ENCODE assay signal across 14 cellular contexts in the genomic region with DNA sequence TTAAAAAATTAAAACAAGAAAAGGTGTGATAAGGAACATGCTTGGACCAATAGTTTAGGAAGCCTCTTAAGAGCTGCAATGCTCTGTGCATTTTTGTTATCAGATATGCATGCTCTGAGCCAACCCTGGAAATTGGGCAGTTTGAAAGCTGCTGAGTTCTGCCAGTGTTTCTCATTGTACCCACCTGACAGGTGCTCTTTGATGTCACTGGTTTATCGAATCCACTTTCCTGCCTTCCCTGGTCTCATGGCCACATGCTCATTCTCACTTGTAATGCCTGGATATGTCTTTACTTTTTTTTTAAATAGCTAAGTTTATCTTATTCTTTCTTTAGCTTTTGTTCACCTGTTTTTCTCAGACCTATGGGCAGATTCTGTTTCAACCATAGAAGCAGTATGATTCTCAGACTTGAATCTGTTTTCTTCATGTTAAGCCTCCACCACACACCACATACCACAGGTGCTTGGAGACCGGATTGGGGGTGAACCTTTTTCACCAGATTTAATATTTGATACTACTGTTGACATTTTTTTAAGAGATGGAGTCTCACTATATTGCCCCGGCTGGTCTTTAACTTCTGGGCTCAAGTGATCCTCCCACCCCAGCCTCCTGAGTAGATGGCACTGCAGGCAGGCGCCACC.
DNase-seq lines count a peak whose midpoint lies in the region; ATAC-seq and TF ChIP-seq lines count a peak whose summit lies in the region.
"Had no signal": no experiment of that assay in that cellular context is flagged by ENCODE, and none has a peak within 500 bp of the region (broad histone marks: within the 10 kb centered on the region; RNA-seq: fewer than 3 reads in every experiment).

No MANE protein-coding gene starts in this region.

- in situ Hi-C loops in HAP-1 (cut with MboI; ENCODE audit: low sequenced_read_pairs), result no loop called here

- no peak for DNase-seq in CD8-positive, alpha-beta T cell
- DNase-seq in cerebellar cortex (ENCODE audit: low spot score) (peak; percentile 59), ecto neural progenitor cell (ENCODE audit: low spot score) (no peak), AG20443 (ENCODE audit: low spot score) (no peak), HAP-1 (ENCODE audit: low spot score in 2 of 2) (no peak)
- DNase-seq in stimulated activated effector memory CD8-positive, alpha-beta T cell treated with anti-CD3 and anti-CD28 coated beads, Interleukin-12 subunit alpha, Interleukin-12 subunit beta, amount 100 ng/mL, for 72 hours (ENCODE audit: low spot score in 2 of 2), result no peak
- DNase-seq: BE2C, GM23248, NCI-H1417 treated with DMSO at 0.1 percent for 48 hours, NCI-H2029 treated with DMSO at 0.1 percent for 48 hours, NCI-H526, OCI-M1 had no signal

- CTCF ChIA-PET in CD8-positive, alpha-beta T cell (lab: Charles Lee), result interaction anchor here (1.7 kb wide), 1 partner anchor 10 kb away, joined by 4 read pairs; no protein-coding TSS in a partner anchor

- no peak for ATAC-seq in CD8-positive, alpha-beta T cell
- ATAC-seq in stimulated activated effector memory CD8-positive, alpha-beta T cell treated with anti-CD3 and anti-CD28 coated beads, Interleukin-12 subunit alpha, Interleukin-12 subunit beta, amount 100 ng/mL, for 72 hours, result no peak

- peaks cover 66% of the 10 kb centered on the region for H3K36me3 Mint-ChIP-seq in CD8-positive, alpha-beta T cell
- H3K36me3 Mint-ChIP-seq in stimulated activated effector memory CD8-positive, alpha-beta T cell treated with anti-CD3 and anti-CD28 coated beads, Interleukin-12 subunit alpha, Interleukin-12 subunit beta, amount 100 ng/mL, for 72 hours, result peaks cover 26% of the 10 kb centered on the region

- no peak for TF ChIP-seq CTCF in CD8-positive, alpha-beta T cell (IDR thresholded peaks at IDR 0.05)
- no peak for TF ChIP-seq CTCF in KMS-11 (conservative IDR thresholded peaks at IDR 0.05; ENCODE audit: low read depth, low read length)

- peaks cover 6% of the 10 kb centered on the region; the same call in 1 of the 2 replicates for H3K79me2 ChIP-seq in KMS-11 (ENCODE audit: insufficient read depth, low read depth)

- peak overlapping the region; percentile 18 for H3K27ac Mint-ChIP-seq in CD8-positive, alpha-beta T cell
- H3K27ac Mint-ChIP-seq in stimulated activated effector memory CD8-positive, alpha-beta T cell treated with anti-CD3 and anti-CD28 coated beads, Interleukin-12 subunit alpha, Interleukin-12 subunit beta, amount 100 ng/mL, for 72 hours, result peak overlapping the region; percentile 34

- no peaks in the 10 kb centered on the region for H3K27me3 Mint-ChIP-seq in CD8-positive, alpha-beta T cell (ENCODE audit: low read depth)

- no peaks in the 10 kb centered on the region for H3K27me3 ChIP-seq in CD8-positive, alpha-beta T cell (ENCODE audit: insufficient read depth, low read length)
- H3K27me3 ChIP-seq in KMS-11 (ENCODE audit: insufficient read depth, low read depth), result no peaks in the 10 kb centered on the region
- H3K27me3 ChIP-seq in HAP-1 (ENCODE audit: low read depth), result no peaks in the 10 kb centered on the region
- H3K27me3 ChIP-seq: BE2C, SJSA1 had no signal

- peaks cover 9% of the 10 kb centered on the region for H3K36me3 ChIP-seq in CD8-positive, alpha-beta T cell (ENCODE audit: insufficient read depth, low read length)
- no peaks in the 10 kb centered on the region for H3K36me3 ChIP-seq in KMS-11 (ENCODE audit: insufficient read depth)
- H3K36me3 ChIP-seq in HAP-1 (replicated peaks), result no peaks in the 10 kb centered on the region
- H3K36me3 ChIP-seq: BE2C, SJSA1 had no signal

- H3K9ac ChIP-seq in KMS-11, result peak overlapping the region; percentile 18; the same call in 1 of the 2 replicates
- H3K9ac ChIP-seq: GM23248 had no signal

- POLR2A ChIA-PET in CD8-positive, alpha-beta T cell (lab: Charles Lee), result no interaction called here

- no peaks in the 10 kb centered on the region for H4K20me1 ChIP-seq in KMS-11 (ENCODE audit: insufficient read depth)

- peaks cover 10% of the 10 kb centered on the region for H3K4me1 Mint-ChIP-seq in CD8-positive, alpha-beta T cell (ENCODE audit: low read depth)
- H3K4me1 Mint-ChIP-seq in stimulated activated effector memory CD8-positive, alpha-beta T cell treated with anti-CD3 and anti-CD28 coated beads, Interleukin-12 subunit alpha, Interleukin-12 subunit beta, amount 100 ng/mL, for 72 hours, result no peaks in the 10 kb centered on the region

- H3K4me2 ChIP-seq in KMS-11, result peak overlapping the region; percentile 48; the same call in 1 of the 2 replicates

- no peaks in the 10 kb centered on the region for H3K4me1 ChIP-seq in CD8-positive, alpha-beta T cell (ENCODE audit: insufficient read depth, low read length)
- H3K4me1 ChIP-seq in KMS-11 (ENCODE audit: low read depth, poor library complexity, severe bottlenecking) (peaks cover 81% of the 10 kb centered on the region), HAP-1 (peaks cover 10% of the 10 kb centered on the region)
- H3K4me1 ChIP-seq: BE2C had no signal

- no peak overlapping the region for H2AFZ ChIP-seq in KMS-11 (ENCODE audit: low read depth)
- H2AFZ ChIP-seq: GM23248 had no signal

- H3K9me3 Mint-ChIP-seq in CD8-positive, alpha-beta T cell, result no peaks in the 10 kb centered on the region
- H3K9me3 Mint-ChIP-seq in stimulated activated effector memory CD8-positive, alpha-beta T cell treated with anti-CD3 and anti-CD28 coated beads, Interleukin-12 subunit alpha, Interleukin-12 subunit beta, amount 100 ng/mL, for 72 hours, result no peaks in the 10 kb centered on the region

- H3K4me3 ChIP-seq in CD8-positive, alpha-beta T cell (ENCODE audit: low read depth, low read length), result no peak overlapping the region
- H3K4me3 ChIP-seq in KMS-11 (IDR thresholded peaks at IDR 0.05; ENCODE audit: insufficient read depth, low read depth, low read length) (no peak overlapping the region), HAP-1 (no peak overlapping the region)
- H3K4me3 ChIP-seq: GM23248, SJSA1 had no signal

- no peak overlapping the region for H3K27ac ChIP-seq in CD8-positive, alpha-beta T cell (ENCODE audit: low read depth, low read length)
- H3K27ac ChIP-seq in KMS-11, result peak overlapping the region; percentile 73; the same call in 1 of the 2 replicates
- H3K27ac ChIP-seq: GM23248, SJSA1 had no signal

- H3K9me3 ChIP-seq in CD8-positive, alpha-beta T cell (ENCODE audit: low read length), result no peaks in the 10 kb centered on the region
- H3K9me3 ChIP-seq in HAP-1, result no peaks in the 10 kb centered on the region
- H3K9me3 ChIP-seq: BE2C, SJSA1 had no signal

- no peak overlapping the region for H3K4me3 Mint-ChIP-seq in CD8-positive, alpha-beta T cell
- no peak overlapping the region for H3K4me3 Mint-ChIP-seq in stimulated activated effector memory CD8-positive, alpha-beta T cell treated with anti-CD3 and anti-CD28 coated beads, Interleukin-12 subunit alpha, Interleukin-12 subunit beta, amount 100 ng/mL, for 72 hours

- intact Hi-C loops in CD8-positive, alpha-beta T cell (cut with DNase I, micrococcal nuclease), result no loop called here
